In the genomic region with DNA sequence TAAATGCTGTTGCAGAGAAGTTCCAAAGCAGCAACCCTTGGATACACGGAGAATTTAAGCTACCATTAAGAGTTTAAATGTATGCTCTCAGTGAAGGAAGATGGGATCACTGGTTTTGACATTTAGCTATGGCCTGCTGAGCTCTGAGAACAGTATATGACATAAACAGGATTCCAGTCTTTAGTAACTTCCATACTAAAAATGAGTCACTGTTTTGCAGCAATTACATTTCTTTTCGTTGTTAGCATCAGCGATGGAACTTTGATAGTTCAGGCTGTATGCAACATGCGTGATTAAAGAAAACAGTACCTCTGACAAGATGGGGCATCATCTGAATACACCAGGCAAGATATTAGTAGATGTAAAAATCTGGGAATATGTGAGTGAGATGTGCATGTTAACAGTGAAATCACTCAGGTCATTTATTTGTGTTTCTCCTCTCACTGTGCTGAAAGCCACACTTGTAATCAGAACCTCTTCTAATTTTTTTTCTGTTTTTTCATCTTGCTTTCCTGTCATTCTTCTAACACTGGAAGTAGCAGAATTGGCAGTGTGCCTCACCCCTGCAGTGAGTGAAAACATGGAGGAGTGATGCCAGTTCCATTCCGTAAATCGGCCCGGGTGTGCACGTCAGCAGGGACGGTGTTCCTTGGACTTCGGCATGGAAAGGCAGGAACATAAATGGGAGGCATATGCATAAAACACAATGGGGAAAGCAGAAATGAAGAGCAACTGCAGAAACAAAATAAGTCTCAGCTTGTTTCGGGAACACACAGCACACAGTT, we compare ENCODE assay signal across 16 cellular contexts.
"Had no signal": no experiment of that assay in that cellular context is flagged by ENCODE, and none has a peak within 500 bp of the region (broad histone marks: within the 10 kb centered on the region; RNA-seq: fewer than 3 reads in every experiment).

No MANE protein-coding gene starts in this region.

- H3K27ac ChIP-seq: breast epithelium, gastroesophageal sphincter, heart right ventricle, neutrophil, suprapubic skin, transverse colon, vagina had no signal

- DNase-seq: activated B cell treated with CpG ODN at 0.5 μM for 24 hours; activated CD4-positive, alpha-beta memory T cell treated with anti-CD3 and anti-CD28 coated beads, Interleukin-2, amount 10 ng/mL, durations not matched to agents 7 days and 5 days; activated CD4-positive, alpha-beta T cell treated with anti-CD3 and anti-CD28 coated beads for 4 hours; activated CD8-positive, alpha-beta memory T cell treated with anti-CD3 and anti-CD28 coated beads, Interleukin-2, amount 10 ng/mL, durations not matched to agents 7 days and 5 days; cortex of kidney; heart right ventricle; mesendoderm; natural killer cell; T-cell; T-helper 9 cell; transverse colon had no signal

- H3K36me3 ChIP-seq: breast epithelium, gastroesophageal sphincter, heart right ventricle, neutrophil, suprapubic skin, transverse colon, vagina had no signal

- H3K27me3 ChIP-seq: breast epithelium, gastroesophageal sphincter, heart right ventricle, neutrophil, suprapubic skin, transverse colon, vagina had no signal

- H3K4me3 ChIP-seq: breast epithelium, gastroesophageal sphincter, heart right ventricle, suprapubic skin, transverse colon, vagina had no signal
